ENCODE assay signal across 3 cellular contexts in genomic region chr9:87518702-87519335, GRCh38.
TF ChIP-seq lines count a peak whose summit lies in the region.

No MANE protein-coding gene starts in this region.

TF ChIP-seq in IMR-90, 13 proteins besides CTCF, POLR2A, EP300 and RAD21:
- TF ChIP-seq CEBPB (IDR thresholded peaks at IDR 0.05; ENCODE audit: low read depth, low read length) (peak; percentile 47; the same call in 1 of the 2 replicates), CHD1 (IDR thresholded peaks at IDR 0.05; ENCODE audit: low read depth, low read length) (no peak)
TF ChIP-seq in IMR-90: peak in this region for 1.

TF ChIP-seq in K562, 482 proteins besides CTCF, POLR2A, EP300 and RAD21 (continues in another document):
- TF ChIP-seq ZNF583 (CRISPR knock-in tag; IDR thresholded peaks at IDR 0.05): no peak
- no peak for TF ChIP-seq SETDB1 (IDR thresholded peaks at IDR 0.05; ENCODE audit: low read length)
- no peak for TF ChIP-seq TRIM25 (IDR thresholded peaks at IDR 0.05; ENCODE audit: borderline replicate concordance)
- no peak for TF ChIP-seq NR2C2 (CRISPR knock-in tag; IDR thresholded peaks at IDR 0.05)
- TF ChIP-seq NR2C2 (tag; IDR thresholded peaks at IDR 0.05): peak; percentile 86
- TF ChIP-seq ZNF586 (CRISPR knock-in tag; conservative IDR thresholded peaks at IDR 0.05): no peak
- no peak for TF ChIP-seq ZNF398 (CRISPR knock-in tag; IDR thresholded peaks at IDR 0.05)
- peak; percentile 86 for TF ChIP-seq SMAD4 (CRISPR knock-in tag; conservative IDR thresholded peaks at IDR 0.05)
- TF ChIP-seq HMGN3 (IDR thresholded peaks at IDR 0.05; ENCODE audit: borderline replicate concordance, extremely low read depth, insufficient read length, low read depth, low read length): peak; percentile 65
- TF ChIP-seq DMBX1 (CRISPR knock-in tag; IDR thresholded peaks at IDR 0.05; ENCODE audit: borderline replicate concordance): peak; percentile 70
- TF ChIP-seq PHB2 (IDR thresholded peaks at IDR 0.05; ENCODE audit: low read depth): peak; percentile 46; the same call in 1 of the 2 replicates
- peak; percentile 93 for TF ChIP-seq PML (IDR thresholded peaks at IDR 0.05; ENCODE audit: low read length)
- TF ChIP-seq ZNF316 (IDR thresholded peaks at IDR 0.05): peak; percentile 61; the same call in 1 of the 2 replicates
- no peak for TF ChIP-seq KAT8 (IDR thresholded peaks at IDR 0.05; ENCODE audit: low read depth)
- peak; percentile 70 to 97; a peak in 3 of 4 replicates for TF ChIP-seq RCOR1 (IDR thresholded peaks at IDR 0.05; ENCODE audit: borderline replicate concordance in 1 of 2, low read depth in 2 of 2, low read length in 2 of 2)
- peak; percentile 25; the same call in 1 of the 2 replicates for TF ChIP-seq SP1 (CRISPR knock-in tag; IDR thresholded peaks at IDR 0.05)
- peak in 1 of 2 experiments; percentile 83; a peak in 2 of 4 replicates for TF ChIP-seq ETV6 (IDR thresholded peaks at IDR 0.05; ENCODE audit: borderline replicate concordance in 1 of 2, low read depth in 2 of 2, low read length in 1 of 2)
- TF ChIP-seq ETV6 (CRISPR knock-in tag; IDR thresholded peaks at IDR 0.05; ENCODE audit: borderline replicate concordance): no peak
- peak; percentile 24; the same call in 1 of the 2 replicates for TF ChIP-seq GATAD2A (IDR thresholded peaks at IDR 0.05)
- peak; percentile 21 to 88; a peak in 2 of 4 replicates for TF ChIP-seq TBL1XR1 (IDR thresholded peaks at IDR 0.05; ENCODE audit: low read length in 2 of 2)
- TF ChIP-seq GABPB2 (CRISPR knock-in tag; conservative IDR thresholded peaks at IDR 0.05): no peak
- TF ChIP-seq ZC3H8 (IDR thresholded peaks at IDR 0.05): no peak
- peak; percentile 63; the same call in 1 of the 2 replicates for TF ChIP-seq ZNF263 (CRISPR knock-in tag; IDR thresholded peaks at IDR 0.05; ENCODE audit: borderline replicate concordance)
- TF ChIP-seq FOXM1 (IDR thresholded peaks at IDR 0.05; ENCODE audit: low read depth): peak; percentile 73
- TF ChIP-seq FOXM1 (CRISPR knock-in tag; IDR thresholded peaks at IDR 0.05; ENCODE audit: low read depth): no peak
- TF ChIP-seq, protein P1, sequence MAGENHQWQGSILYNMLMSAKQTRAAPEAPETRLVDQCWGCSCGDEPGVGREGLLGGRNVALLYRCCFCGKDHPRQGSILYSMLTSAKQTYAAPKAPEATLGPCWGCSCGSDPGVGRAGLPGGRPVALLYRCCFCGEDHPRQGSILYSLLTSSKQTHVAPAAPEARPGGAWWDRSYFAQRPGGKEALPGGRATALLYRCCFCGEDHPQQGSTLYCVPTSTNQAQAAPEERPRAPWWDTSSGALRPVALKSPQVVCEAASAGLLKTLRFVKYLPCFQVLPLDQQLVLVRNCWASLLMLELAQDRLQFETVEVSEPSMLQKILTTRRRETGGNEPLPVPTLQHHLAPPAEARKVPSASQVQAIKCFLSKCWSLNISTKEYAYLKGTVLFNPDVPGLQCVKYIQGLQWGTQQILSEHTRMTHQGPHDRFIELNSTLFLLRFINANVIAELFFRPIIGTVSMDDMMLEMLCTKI (IDR thresholded peaks at IDR 0.05; ENCODE audit: partially characterized antibody): no peak
- TF ChIP-seq POLR2G (IDR thresholded peaks at IDR 0.05; ENCODE audit: low read depth, low read length): 0 out of 2 replicates have a peak, but pooled peaks have one; percentile 19
- TF ChIP-seq MYNN (IDR thresholded peaks at IDR 0.05): peak; percentile 51; the same call in 1 of the 2 replicates
- no peak for TF ChIP-seq MYNN (CRISPR knock-in tag; IDR thresholded peaks at IDR 0.05)
- no peak for TF ChIP-seq SNIP1 (IDR thresholded peaks at IDR 0.05; ENCODE audit: low read depth)
- TF ChIP-seq POLR3G (IDR thresholded peaks at IDR 0.05; ENCODE audit: extremely low read depth, insufficient read length, insufficient replicate concordance): no peak
- TF ChIP-seq ZNF444 (CRISPR knock-in tag; IDR thresholded peaks at IDR 0.05): no peak
- TF ChIP-seq PRMT5 (CRISPR knock-in tag; IDR thresholded peaks at IDR 0.05): no peak
- peak; percentile 78 for TF ChIP-seq LEF1 (IDR thresholded peaks at IDR 0.05)
- TF ChIP-seq SIN3B (IDR thresholded peaks at IDR 0.05; ENCODE audit: low read depth): no peak
- peak; percentile 27; the same call in 1 of the 2 replicates for TF ChIP-seq MEF2A (IDR thresholded peaks at IDR 0.05; ENCODE audit: control insufficient read depth, low read depth, low read length)

TF ChIP-seq in HepG2, 621 proteins besides CTCF, POLR2A, EP300 and RAD21:
- TF ChIP-seq, protein P2, sequence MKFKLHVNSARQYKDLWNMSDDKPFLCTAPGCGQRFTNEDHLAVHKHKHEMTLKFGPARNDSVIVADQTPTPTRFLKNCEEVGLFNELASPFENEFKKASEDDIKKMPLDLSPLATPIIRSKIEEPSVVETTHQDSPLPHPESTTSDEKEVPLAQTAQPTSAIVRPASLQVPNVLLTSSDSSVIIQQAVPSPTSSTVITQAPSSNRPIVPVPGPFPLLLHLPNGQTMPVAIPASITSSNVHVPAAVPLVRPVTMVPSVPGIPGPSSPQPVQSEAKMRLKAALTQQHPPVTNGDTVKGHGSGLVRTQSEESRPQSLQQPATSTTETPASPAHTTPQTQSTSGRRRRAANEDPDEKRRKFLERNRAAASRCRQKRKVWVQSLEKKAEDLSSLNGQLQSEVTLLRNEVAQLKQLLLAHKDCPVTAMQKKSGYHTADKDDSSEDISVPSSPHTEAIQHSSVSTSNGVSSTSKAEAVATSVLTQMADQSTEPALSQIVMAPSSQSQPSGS (CRISPR knock-in tag; IDR thresholded peaks at IDR 0.05): no peak
- TF ChIP-seq ZNF512B (CRISPR knock-in tag; IDR thresholded peaks at IDR 0.05; ENCODE audit: borderline replicate concordance): no peak
- TF ChIP-seq CEBPB (IDR thresholded peaks at IDR 0.05; ENCODE audit: borderline replicate concordance, low read depth, low read length): peak; percentile 65; the same call in 1 of the 2 replicates
- no peak for TF ChIP-seq ZNF792 (CRISPR knock-in tag; IDR thresholded peaks at IDR 0.05)
- TF ChIP-seq GTF3A (CRISPR knock-in tag; conservative IDR thresholded peaks at IDR 0.05): no peak
- TF ChIP-seq ZNF580 (CRISPR knock-in tag; IDR thresholded peaks at IDR 0.05; ENCODE audit: borderline replicate concordance, low read depth): no peak
- TF ChIP-seq, protein P3, sequence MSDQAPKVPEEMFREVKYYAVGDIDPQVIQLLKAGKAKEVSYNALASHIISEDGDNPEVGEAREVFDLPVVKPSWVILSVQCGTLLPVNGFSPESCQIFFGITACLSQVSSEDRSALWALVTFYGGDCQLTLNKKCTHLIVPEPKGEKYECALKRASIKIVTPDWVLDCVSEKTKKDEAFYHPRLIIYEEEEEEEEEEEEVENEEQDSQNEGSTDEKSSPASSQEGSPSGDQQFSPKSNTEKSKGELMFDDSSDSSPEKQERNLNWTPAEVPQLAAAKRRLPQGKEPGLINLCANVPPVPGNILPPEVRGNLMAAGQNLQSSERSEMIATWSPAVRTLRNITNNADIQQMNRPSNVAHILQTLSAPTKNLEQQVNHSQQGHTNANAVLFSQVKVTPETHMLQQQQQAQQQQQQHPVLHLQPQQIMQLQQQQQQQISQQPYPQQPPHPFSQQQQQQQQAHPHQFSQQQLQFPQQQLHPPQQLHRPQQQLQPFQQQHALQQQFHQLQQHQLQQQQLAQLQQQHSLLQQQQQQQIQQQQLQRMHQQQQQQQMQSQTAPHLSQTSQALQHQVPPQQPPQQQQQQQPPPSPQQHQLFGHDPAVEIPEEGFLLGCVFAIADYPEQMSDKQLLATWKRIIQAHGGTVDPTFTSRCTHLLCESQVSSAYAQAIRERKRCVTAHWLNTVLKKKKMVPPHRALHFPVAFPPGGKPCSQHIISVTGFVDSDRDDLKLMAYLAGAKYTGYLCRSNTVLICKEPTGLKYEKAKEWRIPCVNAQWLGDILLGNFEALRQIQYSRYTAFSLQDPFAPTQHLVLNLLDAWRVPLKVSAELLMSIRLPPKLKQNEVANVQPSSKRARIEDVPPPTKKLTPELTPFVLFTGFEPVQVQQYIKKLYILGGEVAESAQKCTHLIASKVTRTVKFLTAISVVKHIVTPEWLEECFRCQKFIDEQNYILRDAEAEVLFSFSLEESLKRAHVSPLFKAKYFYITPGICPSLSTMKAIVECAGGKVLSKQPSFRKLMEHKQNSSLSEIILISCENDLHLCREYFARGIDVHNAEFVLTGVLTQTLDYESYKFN (CRISPR knock-in tag; conservative IDR thresholded peaks at IDR 0.05): no peak
- TF ChIP-seq KIAA2018 (CRISPR knock-in tag; IDR thresholded peaks at IDR 0.05; ENCODE audit: borderline replicate concordance): no peak
- no peak for TF ChIP-seq ZNF749 (CRISPR knock-in tag; IDR thresholded peaks at IDR 0.05; ENCODE audit: borderline replicate concordance)
